ENCODE assay signal across 2 cellular contexts in the genomic region with DNA sequence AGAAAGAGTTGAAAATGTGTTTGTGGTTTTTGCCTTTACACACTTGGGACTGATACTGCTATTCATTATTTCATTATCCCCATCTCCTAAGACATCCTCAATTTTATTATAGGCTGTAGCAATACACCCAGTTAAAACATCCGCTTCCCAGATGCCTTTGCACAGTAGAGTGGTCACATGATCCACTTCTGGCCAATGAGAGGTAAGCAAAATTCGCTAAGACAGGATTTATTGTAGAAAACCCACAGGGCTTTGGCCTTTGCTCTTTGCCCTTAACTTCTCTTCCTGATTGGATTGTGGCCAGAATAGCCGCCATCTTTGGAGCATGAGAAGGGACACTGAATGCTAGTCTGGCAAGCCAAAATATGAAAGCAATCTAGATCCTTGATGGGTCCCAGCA.
TF ChIP-seq lines count a peak whose summit lies in the region.

No MANE protein-coding gene starts in this region.

TF ChIP-seq in HEK293, 187 proteins besides CTCF, POLR2A, EP300 and RAD21:
- TF ChIP-seq, protein P1, sequence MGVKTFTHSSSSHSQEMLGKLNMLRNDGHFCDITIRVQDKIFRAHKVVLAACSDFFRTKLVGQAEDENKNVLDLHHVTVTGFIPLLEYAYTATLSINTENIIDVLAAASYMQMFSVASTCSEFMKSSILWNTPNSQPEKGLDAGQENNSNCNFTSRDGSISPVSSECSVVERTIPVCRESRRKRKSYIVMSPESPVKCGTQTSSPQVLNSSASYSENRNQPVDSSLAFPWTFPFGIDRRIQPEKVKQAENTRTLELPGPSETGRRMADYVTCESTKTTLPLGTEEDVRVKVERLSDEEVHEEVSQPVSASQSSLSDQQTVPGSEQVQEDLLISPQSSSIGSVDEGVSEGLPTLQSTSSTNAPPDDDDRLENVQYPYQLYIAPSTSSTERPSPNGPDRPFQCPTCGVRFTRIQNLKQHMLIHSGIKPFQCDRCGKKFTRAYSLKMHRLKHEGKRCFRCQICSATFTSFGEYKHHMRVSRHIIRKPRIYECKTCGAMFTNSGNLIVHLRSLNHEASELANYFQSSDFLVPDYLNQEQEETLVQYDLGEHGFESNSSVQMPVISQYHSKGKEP (tag by site-specific recombination; IDR thresholded peaks at IDR 0.05): no peak
- TF ChIP-seq ZNF416 (tag by site-specific recombination; IDR thresholded peaks at IDR 0.05) (no peak), SETDB1 (IDR thresholded peaks at IDR 0.05; ENCODE audit: insufficient read length, low read length) (peak; percentile 21)
- TF ChIP-seq, protein P2, sequence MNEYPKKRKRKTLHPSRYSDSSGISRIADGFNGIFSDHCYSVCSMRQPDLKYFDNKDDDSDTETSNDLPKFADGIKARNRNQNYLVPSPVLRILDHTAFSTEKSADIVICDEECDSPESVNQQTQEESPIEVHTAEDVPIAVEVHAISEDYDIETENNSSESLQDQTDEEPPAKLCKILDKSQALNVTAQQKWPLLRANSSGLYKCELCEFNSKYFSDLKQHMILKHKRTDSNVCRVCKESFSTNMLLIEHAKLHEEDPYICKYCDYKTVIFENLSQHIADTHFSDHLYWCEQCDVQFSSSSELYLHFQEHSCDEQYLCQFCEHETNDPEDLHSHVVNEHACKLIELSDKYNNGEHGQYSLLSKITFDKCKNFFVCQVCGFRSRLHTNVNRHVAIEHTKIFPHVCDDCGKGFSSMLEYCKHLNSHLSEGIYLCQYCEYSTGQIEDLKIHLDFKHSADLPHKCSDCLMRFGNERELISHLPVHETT (tag by site-specific recombination; IDR thresholded peaks at IDR 0.05): no peak

TF ChIP-seq in K562, 482 proteins besides CTCF, POLR2A, EP300 and RAD21 (continued from another document):
- TF ChIP-seq, protein P3, sequence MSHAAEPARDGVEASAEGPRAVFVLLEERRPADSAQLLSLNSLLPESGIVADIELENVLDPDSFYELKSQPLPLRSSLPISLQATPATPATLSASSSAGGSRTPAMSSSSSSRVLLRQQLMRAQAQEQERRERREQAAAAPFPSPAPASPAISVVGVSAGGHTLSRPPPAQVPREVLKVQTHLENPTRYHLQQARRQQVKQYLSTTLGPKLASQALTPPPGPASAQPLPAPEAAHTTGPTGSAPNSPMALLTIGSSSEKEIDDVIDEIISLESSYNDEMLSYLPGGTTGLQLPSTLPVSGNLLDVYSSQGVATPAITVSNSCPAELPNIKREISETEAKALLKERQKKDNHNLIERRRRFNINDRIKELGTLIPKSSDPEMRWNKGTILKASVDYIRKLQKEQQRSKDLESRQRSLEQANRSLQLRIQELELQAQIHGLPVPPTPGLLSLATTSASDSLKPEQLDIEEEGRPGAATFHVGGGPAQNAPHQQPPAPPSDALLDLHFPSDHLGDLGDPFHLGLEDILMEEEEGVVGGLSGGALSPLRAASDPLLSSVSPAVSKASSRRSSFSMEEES (CRISPR knock-in tag; IDR thresholded peaks at IDR 0.05): peak; percentile 78
- TF ChIP-seq NR2C2 (CRISPR knock-in tag; IDR thresholded peaks at IDR 0.05) (no peak), NR2C2 (tag; IDR thresholded peaks at IDR 0.05) (peak; percentile 81)
TF ChIP-seq in K562: peak in this region for 6.
